ENCODE assay signal across 11 cellular contexts in genomic region chr7:36794689-36795088, GRCh38.
DNase-seq lines count a peak whose midpoint lies in the region; TF ChIP-seq lines count a peak whose summit lies in the region.
"Had no signal": no experiment of that assay in that cellular context is flagged by ENCODE, and none has a peak within 500 bp of the region (broad histone marks: within the 10 kb centered on the region; RNA-seq: fewer than 3 reads in every experiment).

No MANE protein-coding gene starts in this region.

- H3K4me3 Mint-ChIP-seq in progenitor cell of endocrine pancreas (ENCODE audit: low read depth) (no peak overlapping the region), chondrocyte (ENCODE audit: unreplicated experiment) (no peak overlapping the region)
- H3K4me3 Mint-ChIP-seq: activated CD4-positive, alpha-beta memory T cell treated with anti-CD3 and anti-CD28 coated beads, Interleukin-2, amount 10 ng/mL, durations not matched to agents 7 days and 5 days had no signal

- H3K4me3 ChIP-seq in HEK293 (ENCODE audit: low read depth, low read length) (no peak overlapping the region), epithelial cell of proximal tubule (ENCODE audit: low read depth, low read length) (no peak overlapping the region), OCI-LY7 (ENCODE audit: low read depth, low read length, poor library complexity, severe bottlenecking) (no peak overlapping the region)

- H3K9me3 Mint-ChIP-seq in progenitor cell of endocrine pancreas (ENCODE audit: low read depth): peaks cover 4% of the 10 kb centered on the region
- peaks cover 5% of the 10 kb centered on the region for H3K9me3 Mint-ChIP-seq in chondrocyte (ENCODE audit: low read depth)
- H3K9me3 Mint-ChIP-seq: activated CD4-positive, alpha-beta memory T cell treated with anti-CD3 and anti-CD28 coated beads, Interleukin-2, amount 10 ng/mL, durations not matched to agents 7 days and 5 days had no signal

- no peaks in the 10 kb centered on the region for H3K9me3 ChIP-seq in HEK293 (ENCODE audit: control insufficient read depth, insufficient read depth, low read depth, low read length)
- no peaks in the 10 kb centered on the region for H3K9me3 ChIP-seq in OCI-LY7 (ENCODE audit: low read length)

- H2AFZ ChIP-seq in OCI-LY7 (ENCODE audit: low read length): no peak overlapping the region

- no peak for TF ChIP-seq CTCF in HEK293 (tag by site-specific recombination; IDR thresholded peaks at IDR 0.05)
- TF ChIP-seq CTCF in epithelial cell of proximal tubule (conservative IDR thresholded peaks at IDR 0.05; ENCODE audit: low read depth, low read length): peak; percentile 8
- no peak for TF ChIP-seq CTCF in progenitor cell of endocrine pancreas (IDR thresholded peaks at IDR 0.05; ENCODE audit: unreplicated experiment)
- no peak for TF ChIP-seq CTCF in chondrocyte (IDR thresholded peaks at IDR 0.05)
- TF ChIP-seq CTCF in OCI-LY7 (conservative IDR thresholded peaks at IDR 0.05; ENCODE audit: low read length): no peak

- H3K36me3 Mint-ChIP-seq in progenitor cell of endocrine pancreas (ENCODE audit: insufficient read depth) (peaks cover 4% of the 10 kb centered on the region), chondrocyte (ENCODE audit: low read depth) (peaks cover 2% of the 10 kb centered on the region)

- H3K36me3 ChIP-seq in HEK293 (ENCODE audit: control insufficient read depth in 2 of 2, insufficient read depth in 1 of 2, low read length in 2 of 2) (no peaks in the 10 kb centered on the region), OCI-LY7 (ENCODE audit: insufficient read depth, low read length) (no peaks in the 10 kb centered on the region)

- intact Hi-C loops in OCI-LY7 (cut with micrococcal nuclease; ENCODE audit: unreplicated experiment): no loop called here

- no peaks in the 10 kb centered on the region for H3K9me2 ChIP-seq in OCI-LY7 (ENCODE audit: insufficient read depth, low read length)

- no peak overlapping the region for H3K27ac ChIP-seq in HEK293 (ENCODE audit: extremely low read depth, low read depth, low read length)
- H3K27ac ChIP-seq in OCI-LY7 (ENCODE audit: low read depth, low read length, poor library complexity, severe bottlenecking): no peak overlapping the region

- H3K27ac Mint-ChIP-seq in progenitor cell of endocrine pancreas (peak overlapping the region; percentile 36), chondrocyte (ENCODE audit: unreplicated experiment) (no peak overlapping the region)
- H3K27ac Mint-ChIP-seq: activated CD4-positive, alpha-beta memory T cell treated with anti-CD3 and anti-CD28 coated beads, Interleukin-2, amount 10 ng/mL, durations not matched to agents 7 days and 5 days had no signal

- POLR2A ChIA-PET in HEK293 (lab: Yijun Ruan, JAX): no interaction called here
- POLR2A ChIA-PET in OCI-LY7 (lab: Charles Lee): no interaction called here

- no peaks in the 10 kb centered on the region for H3K79me2 ChIP-seq in OCI-LY7 (ENCODE audit: insufficient read depth, low read depth, low read length)

- no peaks in the 10 kb centered on the region for H3K4me1 ChIP-seq in HEK293 (ENCODE audit: control insufficient read depth, insufficient read depth, low read length)
- no peaks in the 10 kb centered on the region for H3K4me1 ChIP-seq in OCI-LY7 (ENCODE audit: insufficient read depth, low read length, poor library complexity, severe bottlenecking)

- CTCF ChIA-PET in HEK293 (lab: Yijun Ruan, JAX) (interaction anchor here (0.7 to 1.3 kb wide), 2 partner anchors 114 to 124 kb away, joined by 3 read pairs; no protein-coding TSS in a partner anchor), OCI-LY7 (lab: Charles Lee; ENCODE audit: unreplicated experiment) (no interaction called here)

- BruUV-seq in OCI-LY7 (replicated peaks; lab: Mats Ljungman, UMichigan): no TSS peak

- DNase-seq in NCI-H774 (lab: John Stamatoyannopoulos, UW) (peak; percentile 56), epithelial cell of proximal tubule (ENCODE audit: low read depth) (no peak), progenitor cell of endocrine pancreas (ENCODE audit: low spot score, unreplicated experiment) (no peak), chondrocyte (ENCODE audit: low spot score) (no peak), OCI-LY7 (ENCODE audit: low spot score) (no peak), AML-193 (lab: John Stamatoyannopoulos, UW) (no peak)
- DNase-seq: activated CD4-positive, alpha-beta memory T cell treated with anti-CD3 and anti-CD28 coated beads, Interleukin-2, amount 10 ng/mL, durations not matched to agents 7 days and 5 days; erythroblast; GOT3; SIG-M5 had no signal

- no peak overlapping the region for H3K4me2 ChIP-seq in OCI-LY7 (ENCODE audit: low read length)

- H3K27me3 Mint-ChIP-seq in progenitor cell of endocrine pancreas (no peaks in the 10 kb centered on the region), chondrocyte (ENCODE audit: low read depth) (peaks cover 2% of the 10 kb centered on the region)
- H3K27me3 Mint-ChIP-seq: activated CD4-positive, alpha-beta memory T cell treated with anti-CD3 and anti-CD28 coated beads, Interleukin-2, amount 10 ng/mL, durations not matched to agents 7 days and 5 days had no signal

- H3K4me1 Mint-ChIP-seq in progenitor cell of endocrine pancreas (ENCODE audit: low read depth) (peaks cover 52% of the 10 kb centered on the region), chondrocyte (ENCODE audit: low read depth) (peaks cover 6% of the 10 kb centered on the region)

- no peaks in the 10 kb centered on the region for H4K20me1 ChIP-seq in OCI-LY7 (ENCODE audit: insufficient read depth, low read length)

TF ChIP-seq in HEK293, 187 proteins besides CTCF, POLR2A, EP300 and RAD21:
- peak; percentile 56; the same call in 1 of the 2 replicates for TF ChIP-seq EGR2 (tag by site-specific recombination; IDR thresholded peaks at IDR 0.05; ENCODE audit: low read depth)
- TF ChIP-seq ZNF19 (tag by site-specific recombination; IDR thresholded peaks at IDR 0.05; ENCODE audit: low read depth): no peak
